Comparison of ENCODE assay signal across 1 cellular context in genomic region chr22:49784987-49785614, GRCh38.
TF ChIP-seq lines count a peak whose summit lies in the region.

No MANE protein-coding gene starts in this region.

TF ChIP-seq in H1, 55 proteins besides CTCF, POLR2A, EP300 and RAD21:
- TF ChIP-seq ATF3 (IDR thresholded peaks at IDR 0.05; ENCODE audit: insufficient read depth, low read depth, low read length) (no peak), E2F6 (IDR thresholded peaks at IDR 0.05) (no peak), CEBPB (IDR thresholded peaks at IDR 0.05; ENCODE audit: low read depth, low read length) (no peak), ASH2L (IDR thresholded peaks at IDR 0.05; ENCODE audit: low read length) (no peak), CHD1 (IDR thresholded peaks at IDR 0.05; ENCODE audit: low read depth, low read length) (no peak), TCF12 (IDR thresholded peaks at IDR 0.05; ENCODE audit: low read depth, low read length) (no peak), EZH2 (IDR thresholded peaks at IDR 0.05; ENCODE audit: low read depth, low read length, severe bottlenecking) (no peak), SRF (IDR thresholded peaks at IDR 0.05; ENCODE audit: low read depth, low read length) (no peak), RBBP5 (IDR thresholded peaks at IDR 0.05; ENCODE audit: borderline replicate concordance, low read depth, low read length) (no peak), GTF2F1 (IDR thresholded peaks at IDR 0.05; ENCODE audit: borderline replicate concordance, low read depth, low read length) (no peak), KDM4A (IDR thresholded peaks at IDR 0.05; ENCODE audit: low read depth, low read length, severe bottlenecking) (no peak), SIX5 (IDR thresholded peaks at IDR 0.05; ENCODE audit: low read depth, low read length) (no peak), JUND (IDR thresholded peaks at IDR 0.05; ENCODE audit: low read length) (no peak)
